ENCODE assay signal across 9 cellular contexts in the genomic region with DNA sequence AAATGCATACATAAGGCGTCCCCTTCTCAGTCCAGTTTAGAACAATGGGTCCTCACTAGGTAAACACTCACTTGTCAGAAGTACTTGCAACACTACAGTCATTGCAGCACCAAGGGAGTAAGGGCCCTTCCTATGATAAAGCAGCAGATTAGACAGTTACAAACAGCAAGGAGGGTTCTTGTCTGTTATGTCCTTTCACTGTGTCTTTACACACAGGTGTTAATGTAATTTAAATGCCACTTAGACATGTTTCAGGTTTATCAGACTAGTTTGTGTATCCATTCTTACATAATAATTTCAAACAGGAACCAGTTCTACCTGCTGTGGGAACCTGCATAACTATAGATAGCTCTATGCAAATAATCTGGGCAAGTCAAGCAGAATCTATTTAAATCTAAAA.
DNase-seq lines count a peak whose midpoint lies in the region; ATAC-seq lines count a peak whose summit lies in the region.
"Had no signal": no experiment of that assay in that cellular context is flagged by ENCODE, and none has a peak within 500 bp of the region (broad histone marks: within the 10 kb centered on the region; RNA-seq: fewer than 3 reads in every experiment).

No MANE protein-coding gene starts in this region.

- H3K27ac Mint-ChIP-seq in activated naive CD8-positive, alpha-beta T cell treated with anti-CD3 and anti-CD28 coated beads for 36 hours, result no peak overlapping the region

- no peaks in the 10 kb centered on the region for H3K4me1 Mint-ChIP-seq in activated naive CD8-positive, alpha-beta T cell treated with anti-CD3 and anti-CD28 coated beads for 36 hours

- H3K9me3 Mint-ChIP-seq in activated naive CD8-positive, alpha-beta T cell treated with anti-CD3 and anti-CD28 coated beads for 36 hours, result no peaks in the 10 kb centered on the region

- no peak overlapping the region for H3K4me3 Mint-ChIP-seq in activated naive CD8-positive, alpha-beta T cell treated with anti-CD3 and anti-CD28 coated beads for 36 hours

- H3K27me3 Mint-ChIP-seq in activated naive CD8-positive, alpha-beta T cell treated with anti-CD3 and anti-CD28 coated beads for 36 hours, result no peaks in the 10 kb centered on the region

- H3K36me3 Mint-ChIP-seq in activated naive CD8-positive, alpha-beta T cell treated with anti-CD3 and anti-CD28 coated beads for 36 hours, result no peaks in the 10 kb centered on the region

- DNase-seq in DMS153 treated with DMSO at 0.1 percent for 48 hours (lab: John Stamatoyannopoulos, UW; ENCODE audit: unreplicated experiment) (peak; percentile 66), OCI-M1 (lab: John Stamatoyannopoulos, UW) (peak; percentile 39), OCI-M2 (lab: John Stamatoyannopoulos, UW; ENCODE audit: unreplicated experiment) (no peak), MV-4-11 (lab: John Stamatoyannopoulos, UW) (no peak)
- DNase-seq in activated naive CD4-positive, alpha-beta T cell (lab: John Stamatoyannopoulos, UW), result no peak
- no peak for DNase-seq in activated naive CD8-positive, alpha-beta T cell treated with anti-CD3 and anti-CD28 coated beads for 36 hours
- DNase-seq: adrenal gland had no signal

- ATAC-seq in GM19438 (IDR thresholded peaks at IDR 0.05; ENCODE audit: low read depth, unreplicated experiment) (peak; percentile 70), HG03095 (IDR thresholded peaks at IDR 0.05; ENCODE audit: unreplicated experiment) (peak; percentile 86)

Comparison
In these comparisons a context has a peak if more than half of its experiments do, and no peak if none do; other contexts are left out.
1. DNase-seq: peak in DMS153 treated with DMSO at 0.1 percent for 48 hours (single experiment) and OCI-M1 (single experiment); none in OCI-M2 (single experiment), activated naive CD4-positive, alpha-beta T cell (0 of 4), MV-4-11 (single experiment) and activated naive CD8-positive, alpha-beta T cell treated with anti-CD3 and anti-CD28 coated beads for 36 hours (single experiment).